In genomic region chr1:171655215-171656116, GRCh38 we compare ENCODE assay signal across 8 cellular contexts. TPM values are rescaled to one million over a fixed set of nuclear protein-coding genes. Genes with fewer than 3 reads are reported as not detected.
DNase-seq lines count a peak whose midpoint lies in the region; FAIRE-seq and TF ChIP-seq lines count a peak whose summit lies in the region.

No MANE protein-coding gene starts in this region.

- intact Hi-C loops in kidney (cut with DNase I): no loop called here

- peaks cover 8 to 18% of the 10 kb centered on the region in 2 donors for H3K4me1 ChIP-seq in kidney (ENCODE audit: control insufficient read depth in 1 of 2, insufficient read depth in 1 of 2, low read depth in 1 of 2, low read length in 2 of 2)

- H3K9me3 ChIP-seq in kidney (ENCODE audit: control insufficient read depth in 1 of 2, low read length in 2 of 2): no peaks in the 10 kb centered on the region

- peak; percentile 42 for TF ChIP-seq CTCF in kidney (IDR thresholded peaks at IDR 0.05; ENCODE audit: borderline replicate concordance, extremely low read depth, insufficient read depth)

- peak overlapping the region; percentile 34 to 85 for H3K27ac ChIP-seq in kidney (ENCODE audit: low read depth in 2 of 2, low read length in 2 of 2)

- no peaks in the 10 kb centered on the region for H3K36me3 ChIP-seq in kidney (ENCODE audit: control insufficient read depth in 1 of 2, insufficient read depth in 2 of 2, low read length in 2 of 2)

- DNase-seq in NCI-H1436 (lab: John Stamatoyannopoulos, UW) (peak; percentile 36), NCI-H1436 treated with DMSO at 0.1 percent for 48 hours (lab: John Stamatoyannopoulos, UW) (no peak), HT-29 (ENCODE audit: low spot score) (peak; percentile 41), brain pericyte (ENCODE audit: low read depth, low spot score) (peak; percentile 11), kidney (peak; percentile 90), mesenteric fat pad (ENCODE audit: low spot score) (no peak)
- DNase-seq in stimulated activated CD4-positive, alpha-beta T cell treated with anti-CD3 and anti-CD28 coated beads, Interleukin-4, amount 100 ng/mL, for 1 hour: peak; percentile 73

- peak overlapping the region in 1 of 2 donors; percentile 17 for H3K4me3 ChIP-seq in kidney (ENCODE audit: low read length in 2 of 2)

- FAIRE-seq in TTC549 (lab: Jason Lieb, UNC) (peak; percentile 96), kidney (lab: Jason Lieb, UNC) (no peak)

- no peak overlapping the region for H3K9ac ChIP-seq in kidney (ENCODE audit: low read length in 2 of 2)

RNA-seq across cellular contexts. Expression of gene MYOC, which starts 3.0 kb away (rescaled TPM):
- not detected in 2 replicates for total RNA-seq in HT-29 (2014; rRNA removed; shearing (Covaris generic))
- total RNA-seq in kidney (0.66 TPM), mesenteric fat pad (6.3 TPM)
- polyA plus RNA-seq in kidney (ENCODE audit: insufficient read depth, low read depth, low replicate concordance): not detected

RNA-seq across cellular contexts. Expression of gene MYOCOS, which starts 33.4 kb away (rescaled TPM):
- total RNA-seq in HT-29 (2014; rRNA removed; shearing (Covaris generic)): not detected in 2 replicates
- total RNA-seq in kidney: 0.54 TPM
- 0.54 TPM for polyA plus RNA-seq in kidney (ENCODE audit: insufficient read depth, low read depth, low replicate concordance)
- not detected for total RNA-seq in mesenteric fat pad

Comparison
In these comparisons a context has a peak if more than half of its experiments do, and no peak if none do; other contexts are left out.
1. DNase-seq: peak in NCI-H1436 (single experiment), HT-29 (single experiment), brain pericyte (single experiment), kidney (single experiment) and stimulated activated CD4-positive, alpha-beta T cell treated with anti-CD3 and anti-CD28 coated beads, Interleukin-4, amount 100 ng/mL, for 1 hour (single experiment); none in NCI-H1436 treated with DMSO at 0.1 percent for 48 hours (single experiment) and mesenteric fat pad (single experiment).